Comparison of ENCODE assay signal across 9 cellular contexts in genomic region chr6:33319939-33320314, GRCh38. TPM values are rescaled to one million over a fixed set of nuclear protein-coding genes. Genes with fewer than 3 reads are reported as not detected.
A peak's percentile ranks its signal among the peaks of the same experiment; 100 is the strongest.
DNase-seq lines count a peak whose midpoint lies in the region; ATAC-seq, FAIRE-seq and TF ChIP-seq lines count a peak whose summit lies in the region.
"Had no signal": no experiment of that assay in that cellular context is flagged by ENCODE, and none has a peak within 500 bp of the region (broad histone marks: within the 10 kb centered on the region; RNA-seq: fewer than 3 reads in every experiment).

No MANE protein-coding gene starts in this region.

- intact Hi-C loops in Caco-2 (cut with micrococcal nuclease; ENCODE audit: unreplicated experiment) = no loop called here
- intact Hi-C loops in gastrocnemius medialis (cut with DNase I; ENCODE audit: low total_unique reads) = loop anchor here (10.0 kb wide), 2 partner anchors 405 to 1145 kb away; partner anchors contain the start of genes AGPAT1 and RNF5

- H3K36me3 Mint-ChIP-seq in Caco-2 (ENCODE audit: insufficient read depth, unreplicated experiment) = peaks cover 53% of the 10 kb centered on the region

- no peak overlapping the region for H2AK5ac ChIP-seq in H1 (ENCODE audit: low read depth, low read length)

- H4K5ac ChIP-seq in H1 (ENCODE audit: insufficient read length, low read depth, low read length) = no peak overlapping the region

- peaks cover 38% of the 10 kb centered on the region for H3K4me1 Mint-ChIP-seq in Caco-2 (ENCODE audit: low read depth, unreplicated experiment)

- H3K27me3 Mint-ChIP-seq in Caco-2 (ENCODE audit: insufficient read depth, unreplicated experiment) = no peaks in the 10 kb centered on the region

- POLR2A ChIA-PET in Caco-2 (lab: Charles Lee) = no interaction called here
- POLR2A ChIA-PET in RWPE1 (lab: Yijun Ruan, JAX; ENCODE audit: low non-redundant PET) = no interaction called here
- POLR2A ChIA-PET in H1 (lab: Charles Lee; ENCODE audit: partially characterized antibody) = interaction anchor here (1.3 kb wide), 1 partner anchor 42 kb away, joined by 3 read pairs; no protein-coding TSS in a partner anchor

- H2AFZ ChIP-seq in H1 (ENCODE audit: low read length) = no peak overlapping the region

- FAIRE-seq in H1 (lab: Jason Lieb, UNC) = no peak
- FAIRE-seq: pancreas had no signal

- no peak overlapping the region; a peak in 1 of 7 replicates for H3K9ac ChIP-seq in H1 (replicated peaks in 1 of 4; ENCODE audit: extremely low read depth in 1 of 4, low read depth in 3 of 4, low read length in 3 of 4)

- no TSS peak for BruUV-seq in Caco-2 (replicated peaks; lab: Mats Ljungman, UMichigan)

- H3K18ac ChIP-seq in H1 (ENCODE audit: extremely low read depth, low read length) = no peak overlapping the region

- TF ChIP-seq POLR2A in H1 (IDR thresholded peaks at IDR 0.05; ENCODE audit: control extremely low read depth in 1 of 2, low read depth in 2 of 2, low read length in 2 of 2) = no peak
- no peak for TF ChIP-seq POLR2A in gastrocnemius medialis (IDR thresholded peaks at IDR 0.05)

- no peak overlapping the region for H3K4ac ChIP-seq in H1 (replicated peaks; ENCODE audit: insufficient read length, low read depth, low read length)

- peaks cover 18% of the 10 kb centered on the region for H3K23me2 ChIP-seq in H1 (ENCODE audit: low read depth, low read length)

- H3K79me1 ChIP-seq in H1 (ENCODE audit: low read depth, low read length) = peaks cover 7% of the 10 kb centered on the region; the same call in 1 of the 2 replicates

- H3K9me3 Mint-ChIP-seq in Caco-2 (ENCODE audit: unreplicated experiment) = no peaks in the 10 kb centered on the region

- TF ChIP-seq CTCF in Caco-2 (IDR thresholded peaks at IDR 0.05; ENCODE audit: insufficient read depth in 1 of 2, low read depth in 1 of 2, low read length in 1 of 2, severe bottlenecking in 1 of 2, unreplicated experiment in 1 of 2) (no peak), RWPE1 (conservative IDR thresholded peaks at IDR 0.05; ENCODE audit: low read depth) (no peak), H1 (IDR thresholded peaks at IDR 0.05; ENCODE audit: control extremely low read depth in 1 of 3, insufficient read depth in 1 of 3, low read depth in 1 of 3, low read length in 3 of 3) (no peak), gastrocnemius medialis (IDR thresholded peaks at IDR 0.05 in 4 of 5, conservative IDR thresholded peaks at IDR 0.05 in 1 of 5) (no peak)

- in situ Hi-C loops in gastrocnemius medialis (cut with MboI; ENCODE audit: low sequenced_read_pairs in 4 of 4) = no loop called here

- no peak overlapping the region for H3K23ac ChIP-seq in H1 (ENCODE audit: insufficient read length)

- no peak for TF ChIP-seq RAD21 in H1 (IDR thresholded peaks at IDR 0.05 in 1 of 2, conservative IDR thresholded peaks at IDR 0.05 in 1 of 2; ENCODE audit: low read depth in 2 of 2, low read length in 2 of 2)

- H4K8ac ChIP-seq in H1 (ENCODE audit: extremely low read depth, insufficient read depth, low read length) = no peak overlapping the region

- WGBS in H1 (ENCODE audit: extremely low coverage in 1 of 2, insufficient coverage in 1 of 2, insufficient read length in 1 of 2, insufficient replicate concordance in 2 of 2, low coverage in 1 of 2, low lambda C conversion rate in 2 of 2, missing lambda C conversion rate in 1 of 2), 2 experiments = 98% methylated on average over 3 of the region's 3 CpGs; no CpG with 5 or more reads in 1 of the 2 experiments

- ATAC-seq in gastrocnemius medialis = no peak
- ATAC-seq: pancreas had no signal

- H3K27me3 ChIP-seq in Caco-2 (replicated peaks; ENCODE audit: control insufficient read depth, insufficient read depth, low read length) = no peaks in the 10 kb centered on the region
- no peaks in the 10 kb centered on the region for H3K27me3 ChIP-seq in H1 (replicated peaks in 1 of 4; ENCODE audit: control insufficient read depth in 3 of 4, extremely low read depth in 1 of 4, insufficient read depth in 3 of 4, low read length in 3 of 4)
- no peaks in the 10 kb centered on the region for H3K27me3 ChIP-seq in gastrocnemius medialis
- H3K27me3 ChIP-seq: pancreas had no signal

- H4K91ac ChIP-seq in H1 (replicated peaks; ENCODE audit: insufficient read length, low read length) = no peak overlapping the region

- no peak overlapping the region; a peak in 1 of 4 replicates for H3K4me2 ChIP-seq in H1 (ENCODE audit: insufficient read depth in 1 of 2, low read depth in 2 of 2, low read length in 2 of 2)

- peaks cover 5% of the 10 kb centered on the region for H3K36me3 ChIP-seq in Caco-2 (ENCODE audit: control insufficient read depth, insufficient read depth, low read length)
- H3K36me3 ChIP-seq in H1 (ENCODE audit: control insufficient read depth in 2 of 4, insufficient read depth in 4 of 4, low read length in 3 of 4) = peaks cover 10 to 31% (median 21%) of the 10 kb centered on the region in 4 experiments; a peak in 7 of 8 replicates
- H3K36me3 ChIP-seq in gastrocnemius medialis = peaks cover 0 to 30% of the 10 kb centered on the region in 2 donors

- peaks cover 2 to 5% of the 10 kb centered on the region in 2 experiments for H4K20me1 ChIP-seq in H1 (replicated peaks in 1 of 2; ENCODE audit: control insufficient read depth in 1 of 2, insufficient read depth in 2 of 2, low read length in 2 of 2)

- H3K27ac ChIP-seq in RWPE1 = peak overlapping the region; percentile 95
- peak overlapping the region; percentile 36; the same call in 1 of the 2 replicates for H3K27ac ChIP-seq in H1 (ENCODE audit: low read depth, low read length)
- H3K27ac ChIP-seq in gastrocnemius medialis = peak overlapping the region; percentile 31 to 84 (median 54)

- no peak overlapping the region for H3K4me3 ChIP-seq in Caco-2 (ENCODE audit: low read depth, low read length)
- no peak overlapping the region for H3K4me3 ChIP-seq in H1 (ENCODE audit: extremely low read depth in 1 of 4, insufficient read depth in 2 of 4, low read depth in 3 of 4, low read length in 4 of 4)
- no peak overlapping the region for H3K4me3 ChIP-seq in gastrocnemius medialis
- H3K4me3 ChIP-seq: pancreas had no signal

- no peak overlapping the region for H2BK5ac ChIP-seq in H1 (ENCODE audit: low read depth, low read length)

- no peak for TF ChIP-seq EP300 in H1 (IDR thresholded peaks at IDR 0.05; ENCODE audit: borderline replicate concordance in 1 of 2, low read depth in 2 of 2, low read length in 2 of 2)

- H2BK15ac ChIP-seq in H1 (ENCODE audit: low read length) = no peak overlapping the region

- H2BK12ac ChIP-seq in H1 (ENCODE audit: low read depth, low read length) = no peak overlapping the region

- no peaks in the 10 kb centered on the region for H3K9me3 ChIP-seq in Caco-2
- H3K9me3 ChIP-seq in H1 (ENCODE audit: insufficient read depth in 2 of 2, low read depth in 1 of 2, low read length in 1 of 2) = no peaks in the 10 kb centered on the region; a peak in 1 of 4 replicates
- no peaks in the 10 kb centered on the region for H3K9me3 ChIP-seq in gastrocnemius medialis
- H3K9me3 ChIP-seq: pancreas had no signal

- no peak overlapping the region for H3K27ac Mint-ChIP-seq in Caco-2 (ENCODE audit: unreplicated experiment)

- H2BK20ac ChIP-seq in H1 (ENCODE audit: low read length) = no peak overlapping the region

- H3K4me1 ChIP-seq in Caco-2 = peaks cover 16% of the 10 kb centered on the region
- H3K4me1 ChIP-seq in H1 (replicated peaks in 1 of 4; ENCODE audit: control insufficient read depth in 3 of 4, insufficient read depth in 4 of 4, low read length in 3 of 4) = peaks cover 0 to 33% (median 22%) of the 10 kb centered on the region in 4 experiments; a peak in 6 of 7 replicates
- H3K4me1 ChIP-seq in gastrocnemius medialis = peaks cover 43 to 62% of the 10 kb centered on the region in 2 donors

- CTCF ChIA-PET in Caco-2 (lab: Charles Lee) = no interaction called here
- CTCF ChIA-PET in RWPE1 (lab: Yijun Ruan, JAX) = interaction anchor here (0.6 to 0.7 kb wide), 3 partner anchors 21 to 1855 kb away, joined by 3 to 4 read pairs (median 3); partner anchors contain the start of gene RGL2
- CTCF ChIA-PET in H1 (lab: Charles Lee; ENCODE audit: partially characterized antibody) = no interaction called here

- no peak overlapping the region for H3K56ac ChIP-seq in H1 (replicated peaks; ENCODE audit: insufficient read length, low read depth, low read length)

- H2BK120ac ChIP-seq in H1 (replicated peaks; ENCODE audit: low read depth, low read length) = no peak overlapping the region

- no peak for DNase-seq in Caco-2
- no peak for DNase-seq in RWPE1 (ENCODE audit: low spot score)
- no peak for DNase-seq in H1 (ENCODE audit: low read depth in 1 of 2, low spot score in 2 of 2)
- no peak for DNase-seq in gastrocnemius medialis
- DNase-seq in NCI-H1105 treated with DMSO at 0.1 percent for 48 hours (lab: John Stamatoyannopoulos, UW) = no peak
- DNase-seq in AML-193 (lab: John Stamatoyannopoulos, UW) = no peak
- no peak for DNase-seq in NCI-H2107 treated with DMSO at 0.1 percent for 48 hours (lab: John Stamatoyannopoulos, UW; ENCODE audit: unreplicated experiment)
- DNase-seq: NCI-H2081 had no signal

- no peak overlapping the region for H3K14ac ChIP-seq in H1 (ENCODE audit: insufficient read length)

- peak overlapping the region; percentile 41 for H3K4me3 Mint-ChIP-seq in Caco-2 (ENCODE audit: unreplicated experiment)

- peaks cover 0 to 32% of the 10 kb centered on the region in 2 experiments; a peak in 3 of 4 replicates for H3K79me2 ChIP-seq in H1 (ENCODE audit: control insufficient read depth in 1 of 2, insufficient read depth in 2 of 2, low read length in 2 of 2)

RNA-seq across cellular contexts. Expression of gene ZBTB22, which starts 2.4 kb away (rescaled TPM):
- total RNA-seq in Caco-2 (2022) (11.5 and 12.6 TPM in 2 replicates), gastrocnemius medialis (10 to 100 TPM in 3 of 4 donors, 1 to 10 TPM in 1; 9.0 to 19.3 (median 16.3) TPM)
- 9.8 and 9.9 TPM in 2 replicates for total RNA-seq in H1 (2021; fragmentation: NEBNext Ultra II Directional; extraction: Animal tissue kit (Norgen Biotek cat#: 25700))
- 7.4 and 11.0 TPM in 2 replicates for polyA plus RNA-seq in H1 (2011; rRNA removed)
- 10.9 TPM for polyA plus RNA-seq in H1 (2011; cell fraction: cytosol; rRNA removed)
- 14.1 TPM for polyA plus RNA-seq in H1 (2011; cell fraction: nucleus; rRNA removed)
- polyA plus RNA-seq in H1 (2012, experiment 1 of 2) = 8.2 to 11.0 TPM (median 10.5 TPM) in 4 replicates
- polyA plus RNA-seq in H1 (2012, experiment 2 of 2) = 6.4 TPM
- 4.9 TPM for polyA plus RNA-seq in H1 (2013, experiment 1 of 2)
- 4.7 TPM for polyA plus RNA-seq in H1 (2013, experiment 2 of 2)
- 13.1 and 18.0 TPM in 2 replicates for polyA minus RNA-seq in H1 (2011; rRNA and poly(A)+ RNA removed)
- 7.9 TPM for polyA minus RNA-seq in H1 (2011; cell fraction: cytosol; rRNA and poly(A)+ RNA removed)
- 10.0 TPM for polyA minus RNA-seq in H1 (2011; cell fraction: nucleus; rRNA and poly(A)+ RNA removed)

RNA-seq across cellular contexts. Expression of gene DAXX, which starts 2.8 kb away (rescaled TPM):
- 46.1 and 48.2 TPM in 2 replicates for total RNA-seq in Caco-2 (2022)
- 81.9 and 85.0 TPM in 2 replicates for total RNA-seq in H1 (2021; fragmentation: NEBNext Ultra II Directional; extraction: Animal tissue kit (Norgen Biotek cat#: 25700))
- 31.1 and 53.7 TPM in 2 replicates for polyA plus RNA-seq in H1 (2011; rRNA removed)
- 34.8 TPM for polyA plus RNA-seq in H1 (2011; cell fraction: cytosol; rRNA removed)
- polyA plus RNA-seq in H1 (2011; cell fraction: nucleus; rRNA removed) = 77.6 TPM
- 85.4 to 115 TPM (median 89.6 TPM) in 4 replicates for polyA plus RNA-seq in H1 (2012, experiment 1 of 2)
- 85.3 TPM for polyA plus RNA-seq in H1 (2012, experiment 2 of 2)
- polyA plus RNA-seq in H1 (2013, experiment 1 of 2) = 72.0 TPM
- 70.3 TPM for polyA plus RNA-seq in H1 (2013, experiment 2 of 2)
- polyA minus RNA-seq in H1 (2011; rRNA and poly(A)+ RNA removed) = 11.0 and 18.4 TPM in 2 replicates
- 17.6 TPM for polyA minus RNA-seq in H1 (2011; cell fraction: cytosol; rRNA and poly(A)+ RNA removed)
- polyA minus RNA-seq in H1 (2011; cell fraction: nucleus; rRNA and poly(A)+ RNA removed) = 28.4 TPM
- total RNA-seq in gastrocnemius medialis = 10 to 100 TPM; 37.2 to 76.0 (median 59.8) TPM

RNA-seq across cellular contexts. Expression of gene TAPBP, which starts 6.0 kb away (rescaled TPM):
- total RNA-seq in Caco-2 (2022) = 36.7 and 43.9 TPM in 2 replicates
- 33.5 and 35.4 TPM in 2 replicates for total RNA-seq in H1 (2021; fragmentation: NEBNext Ultra II Directional; extraction: Animal tissue kit (Norgen Biotek cat#: 25700))
- polyA plus RNA-seq in H1 (2011; rRNA removed) = 24.5 and 28.9 TPM in 2 replicates
- polyA plus RNA-seq in H1 (2011; cell fraction: cytosol; rRNA removed) = 9.1 TPM
- polyA plus RNA-seq in H1 (2011; cell fraction: nucleus; rRNA removed) = 19.7 TPM
- polyA plus RNA-seq in H1 (2012, experiment 1 of 2) = 18.0 to 28.5 TPM (median 23.0 TPM) in 4 replicates
- polyA plus RNA-seq in H1 (2012, experiment 2 of 2) = 15.3 TPM
- polyA plus RNA-seq in H1 (2013, experiment 1 of 2) = 44.2 TPM
- 52.6 TPM for polyA plus RNA-seq in H1 (2013, experiment 2 of 2)
- 11.9 and 16.1 TPM in 2 replicates for polyA minus RNA-seq in H1 (2011; rRNA and poly(A)+ RNA removed)
- polyA minus RNA-seq in H1 (2011; cell fraction: cytosol; rRNA and poly(A)+ RNA removed) = 18.5 TPM
- polyA minus RNA-seq in H1 (2011; cell fraction: nucleus; rRNA and poly(A)+ RNA removed) = 11.9 TPM
- total RNA-seq in gastrocnemius medialis = 10 to 100 TPM; 15.9 to 42.4 (median 36.5) TPM

RNA-seq across cellular contexts. Expression of gene RGL2, which starts 21.2 kb away (rescaled TPM):
- total RNA-seq in Caco-2 (2022) (70.7 and 71.3 TPM in 2 replicates), gastrocnemius medialis (10 to 100 TPM; 39.8 to 52.3 (median 40.8) TPM)
- 58.1 and 63.2 TPM in 2 replicates for total RNA-seq in H1 (2021; fragmentation: NEBNext Ultra II Directional; extraction: Animal tissue kit (Norgen Biotek cat#: 25700))
- 80.3 and 124 TPM in 2 replicates for polyA plus RNA-seq in H1 (2011; rRNA removed)
- 80.3 TPM for polyA plus RNA-seq in H1 (2011; cell fraction: cytosol; rRNA removed)
- 500 TPM for polyA plus RNA-seq in H1 (2011; cell fraction: nucleus; rRNA removed)
- polyA plus RNA-seq in H1 (2012, experiment 1 of 2) = 49.4 to 72.6 TPM (median 63.7 TPM) in 4 replicates
- polyA plus RNA-seq in H1 (2012, experiment 2 of 2) = 56.9 TPM
- 61.3 TPM for polyA plus RNA-seq in H1 (2013, experiment 1 of 2)
- 57.1 TPM for polyA plus RNA-seq in H1 (2013, experiment 2 of 2)
- 60.1 and 67.6 TPM in 2 replicates for polyA minus RNA-seq in H1 (2011; rRNA and poly(A)+ RNA removed)
- 32.1 TPM for polyA minus RNA-seq in H1 (2011; cell fraction: cytosol; rRNA and poly(A)+ RNA removed)
- 89.6 TPM for polyA minus RNA-seq in H1 (2011; cell fraction: nucleus; rRNA and poly(A)+ RNA removed)

RNA-seq across cellular contexts. Expression of gene PFDN6, which starts 30.5 kb away (rescaled TPM):
- total RNA-seq in Caco-2 (2022) = 65.9 and 81.8 TPM in 2 replicates
- total RNA-seq in H1 (2021; fragmentation: NEBNext Ultra II Directional; extraction: Animal tissue kit (Norgen Biotek cat#: 25700)) = 93.3 and 95.7 TPM in 2 replicates
- polyA plus RNA-seq in H1 (2011; rRNA removed) = 32.0 and 33.5 TPM in 2 replicates
- 71.5 TPM for polyA plus RNA-seq in H1 (2011; cell fraction: cytosol; rRNA removed)
- polyA plus RNA-seq in H1 (2011; cell fraction: nucleus; rRNA removed) = 51.7 TPM
- polyA plus RNA-seq in H1 (2012, experiment 1 of 2) = 122 to 163 TPM (median 157 TPM) in 4 replicates
- polyA plus RNA-seq in H1 (2012, experiment 2 of 2) = 109 TPM
- 69.3 TPM for polyA plus RNA-seq in H1 (2013, experiment 1 of 2)
- polyA plus RNA-seq in H1 (2013, experiment 2 of 2) = 75.8 TPM
- polyA minus RNA-seq in H1 (2011; rRNA and poly(A)+ RNA removed) = 16.3 and 18.6 TPM in 2 replicates
- 22.9 TPM for polyA minus RNA-seq in H1 (2011; cell fraction: cytosol; rRNA and poly(A)+ RNA removed)
- 23.2 TPM for polyA minus RNA-seq in H1 (2011; cell fraction: nucleus; rRNA and poly(A)+ RNA removed)
- total RNA-seq in gastrocnemius medialis = 100 to 1,000 TPM in 1 of 4 donors, 10 to 100 TPM in 3; 49.9 to 106 (median 76.8) TPM

Comparison
In these comparisons a context has a peak if more than half of its experiments do, and no peak if none do; other contexts are left out.
1. H3K27ac ChIP-seq: peak in every context shown above with its lines; median percentile 95 in RWPE1; 54 in gastrocnemius medialis; 36 in H1.